ENCODE assay signal across 8 cellular contexts in the genomic region with DNA sequence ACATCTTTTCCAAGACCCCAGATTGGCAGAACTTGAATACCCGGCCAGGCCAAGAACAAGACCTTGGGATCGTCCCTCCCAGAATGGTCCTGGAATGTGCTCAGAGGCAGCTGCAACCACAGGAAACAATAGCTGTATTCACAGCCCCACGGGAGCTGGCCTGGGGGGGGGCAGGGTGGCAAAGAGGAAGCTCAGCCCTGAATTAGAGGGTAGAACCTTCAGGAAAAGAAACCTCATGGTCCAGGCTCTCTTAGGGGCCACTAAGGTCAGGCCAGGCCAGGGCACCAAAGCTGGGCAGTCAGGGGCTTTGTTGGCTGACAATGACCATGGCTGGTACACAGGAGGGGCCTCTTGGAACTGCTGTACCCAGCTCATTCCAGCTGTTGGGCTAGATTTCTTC. TPM values are rescaled to one million over a fixed set of nuclear protein-coding genes. Genes with fewer than 3 reads are reported as not detected.
DNase-seq lines count a peak whose midpoint lies in the region; ATAC-seq and TF ChIP-seq lines count a peak whose summit lies in the region.

No MANE protein-coding gene starts in this region.

- peak; percentile 82 for DNase-seq in GM03348 (ENCODE audit: low spot score)
- peak; percentile 63 for DNase-seq in UCSD-AML1 (lab: John Stamatoyannopoulos, UW; ENCODE audit: unreplicated experiment)
- DNase-seq in cardiac septum (ENCODE audit: low spot score), result peak; percentile 73
- no peak for DNase-seq in psoas muscle
- DNase-seq in HUDEP-2 (lab: John Stamatoyannopoulos, UW; ENCODE audit: unreplicated experiment in 76 of 76), result no peak
- no peak for DNase-seq in DMS114 treated with DMSO at 0.1 percent for 48 hours (lab: John Stamatoyannopoulos, UW; ENCODE audit: unreplicated experiment)
- no peak for DNase-seq in activated CD4-positive, alpha-beta T cell treated with anti-CD3 and anti-CD28 coated beads, Interleukin-2, amount 50 U/mL, for 1 hour

- no peak for TF ChIP-seq CTCF in psoas muscle (IDR thresholded peaks at IDR 0.05)

- no peaks in the 10 kb centered on the region for H3K9me3 ChIP-seq in psoas muscle

- intact Hi-C loops in cardiac septum (cut with DNase I) (no loop called here), psoas muscle (cut with DNase I) (no loop called here)

- H3K36me3 ChIP-seq in psoas muscle (ENCODE audit: insufficient read depth in 1 of 2, low read depth in 1 of 2), result peaks cover 0 to 66% of the 10 kb centered on the region in 2 donors

- peak; percentile 42 to 68 (median 60) for ATAC-seq in psoas muscle
- ATAC-seq in HG02973 (IDR thresholded peaks at IDR 0.05; ENCODE audit: unreplicated experiment), result no peak

- peak overlapping the region; percentile 32 for H3K27ac ChIP-seq in psoas muscle

- 19 to 22% (median 21%) methylated on average over 3 of the region's 3 CpGs for WGBS in psoas muscle, 3 donors

- no peaks in the 10 kb centered on the region for H3K27me3 ChIP-seq in psoas muscle (ENCODE audit: insufficient read depth in 3 of 3, low read length in 2 of 3)

- no peak overlapping the region for H3K4me3 ChIP-seq in psoas muscle

- H3K4me1 ChIP-seq in psoas muscle, result peaks cover 6% of the 10 kb centered on the region

RNA-seq across cellular contexts. Expression of a gene that starts 17.3 kb away (rescaled TPM):
- total RNA-seq in cardiac septum (462 TPM), psoas muscle (100 to 1,000 TPM; 308 to 673 (median 565) TPM)
- 1,000 to 10,000 TPM; 1,443 to 2,060 (median 1,904) TPM for polyA plus RNA-seq in psoas muscle

RNA-seq across cellular contexts. Expression of a gene that starts 17.4 kb away (rescaled TPM):
- total RNA-seq in cardiac septum, result 3.0 TPM
- total RNA-seq in psoas muscle, result 1 to 10 TPM; 2.0 to 3.9 (median 3.5) TPM
- polyA plus RNA-seq in psoas muscle, result 1 to 10 TPM in 1 of 3 donors, under 1 TPM in 2; 0.46 to 1.4 (median 0.69) TPM

Comparison
In these comparisons a context has a peak if more than half of its experiments do, and no peak if none do; other contexts are left out.
1. DNase-seq: peak in GM03348 (single experiment), UCSD-AML1 (single experiment) and cardiac septum (single experiment); none in psoas muscle (0 of 2), HUDEP-2 (0 of 76), DMS114 treated with DMSO at 0.1 percent for 48 hours (single experiment) and activated CD4-positive, alpha-beta T cell treated with anti-CD3 and anti-CD28 coated beads, Interleukin-2, amount 50 U/mL, for 1 hour (single experiment).